33 cellular contexts compared by ENCODE assay signal in genomic region chr13:40552895-40553294, GRCh38.
DNase-seq lines count a peak whose midpoint lies in the region; ATAC-seq, FAIRE-seq and TF ChIP-seq lines count a peak whose summit lies in the region.
"Had no signal": no experiment of that assay in that cellular context is flagged by ENCODE, and none has a peak within 500 bp of the region (broad histone marks: within the 10 kb centered on the region; RNA-seq: fewer than 3 reads in every experiment).

No MANE protein-coding gene starts in this region.

- ATAC-seq in body of pancreas (peak; percentile 87), HepG2 (peak; percentile 46)
- no peak for ATAC-seq in stimulated activated effector memory CD8-positive, alpha-beta T cell treated with anti-CD3 and anti-CD28 coated beads, Interleukin-12 subunit alpha, Interleukin-12 subunit beta, amount 100 ng/mL, for 72 hours
- ATAC-seq: A549; activated CD4-positive, CD25-positive, alpha-beta regulatory T cell treated with anti-CD3 and anti-CD28 coated beads, Interleukin-2, amount 50 U/mL, for 24 hours; foreskin keratinocyte; SK-N-SH treated with all-trans-retinoic acid at 6 μM for 48 hours; stimulated activated naive CD8-positive, alpha-beta T cell treated with anti-CD3 and anti-CD28 coated beads, Interleukin-15, amount 100 ng/mL, for 72 hours had no signal

- H3K27ac ChIP-seq in body of pancreas, result no peak overlapping the region
- no peak overlapping the region for H3K27ac ChIP-seq in HepG2 (ENCODE audit: extremely low read length, insufficient read depth, low read length)
- H3K27ac ChIP-seq in right atrium auricular region, result no peak overlapping the region
- H3K27ac ChIP-seq: A549, esophagus squamous epithelium, foreskin keratinocyte, vagina had no signal

- WGBS in body of pancreas, 2 donors, result 75 to 76% methylated on average over 6 of the region's 6 CpGs
- 77% methylated on average over 6 of the region's 6 CpGs for WGBS in HepG2 (ENCODE audit: low lambda C conversion rate)

- H3K4me1 Mint-ChIP-seq in activated naive CD4-positive, alpha-beta T cell treated with anti-CD3 and anti-CD28 coated beads for 36 hours (ENCODE audit: low read depth), result peaks cover 62% of the 10 kb centered on the region
- H3K4me1 Mint-ChIP-seq in stimulated activated effector memory CD8-positive, alpha-beta T cell treated with anti-CD3 and anti-CD28 coated beads, Interleukin-12 subunit alpha, Interleukin-12 subunit beta, amount 100 ng/mL, for 72 hours, result peaks cover 20% of the 10 kb centered on the region

- H3K36me3 Mint-ChIP-seq in activated naive CD4-positive, alpha-beta T cell treated with anti-CD3 and anti-CD28 coated beads for 36 hours (ENCODE audit: low read depth), result peaks cover 12% of the 10 kb centered on the region
- peaks cover 27% of the 10 kb centered on the region for H3K36me3 Mint-ChIP-seq in stimulated activated effector memory CD8-positive, alpha-beta T cell treated with anti-CD3 and anti-CD28 coated beads, Interleukin-12 subunit alpha, Interleukin-12 subunit beta, amount 100 ng/mL, for 72 hours

- in situ Hi-C loops in HepG2 (cut with HindIII; ENCODE audit: extremely low pct_ligation_motif_present, low pct_unique_long_range_greater_than_20kb), result no loop called here

- H3K9me3 ChIP-seq in body of pancreas, result no peaks in the 10 kb centered on the region
- H3K9me3 ChIP-seq in HepG2 (ENCODE audit: low read length), result no peaks in the 10 kb centered on the region
- no peaks in the 10 kb centered on the region for H3K9me3 ChIP-seq in right atrium auricular region
- H3K9me3 ChIP-seq: A549, esophagus squamous epithelium, vagina had no signal

- CTCF ChIA-PET in activated naive CD4-positive, alpha-beta T cell treated with anti-CD3 and anti-CD28 coated beads for 36 hours (lab: Charles Lee), result no interaction called here
- CTCF ChIA-PET in HepG2 (lab: Yijun Ruan, JAX; ENCODE audit: low intra/inter-chr PET ratio, low total read pairs), result no interaction called here

- no peak for TF ChIP-seq POLR2A in body of pancreas (IDR thresholded peaks at IDR 0.05)
- no peak for TF ChIP-seq POLR2A in HepG2 (IDR thresholded peaks at IDR 0.05; ENCODE audit: insufficient read depth in 1 of 2, low read depth in 2 of 2, low read length in 2 of 2)

- H3K36me3 ChIP-seq in body of pancreas (replicated peaks in 1 of 2; ENCODE audit: insufficient read depth in 1 of 2, low read depth in 2 of 2), result no peaks in the 10 kb centered on the region
- peaks cover 2 to 21% of the 10 kb centered on the region in 2 experiments; a peak in 1 of 5 replicates for H3K36me3 ChIP-seq in HepG2 (replicated peaks in 1 of 2; ENCODE audit: control insufficient read depth in 1 of 2, insufficient read depth in 2 of 2, low read length in 2 of 2)
- no peaks in the 10 kb centered on the region for H3K36me3 ChIP-seq in right atrium auricular region
- H3K36me3 ChIP-seq: esophagus squamous epithelium, vagina had no signal

- TF ChIP-seq EP300 in HepG2 (IDR thresholded peaks at IDR 0.05; ENCODE audit: low read depth in 2 of 2, low read length in 2 of 2), result no peak
- TF ChIP-seq EP300 in HepG2 (CRISPR knock-in tag; IDR thresholded peaks at IDR 0.05; ENCODE audit: borderline replicate concordance), result no peak

- no peak for DNase-seq in activated naive CD4-positive, alpha-beta T cell treated with anti-CD3 and anti-CD28 coated beads for 36 hours
- DNase-seq in activated naive CD4-positive, alpha-beta T cell treated with anti-CD3 and anti-CD28 coated beads, Interleukin-2, amount 50 U/mL, for 16 hours, result no peak
- DNase-seq in body of pancreas (peak in 3 of 4 donors; percentile 33 to 50 (median 44)), HepG2 (ENCODE audit: low spot score) (peak; percentile 46), right atrium auricular region (ENCODE audit: low spot score) (no peak)
- no peak for DNase-seq in stimulated activated effector memory CD8-positive, alpha-beta T cell treated with anti-CD3 and anti-CD28 coated beads, Interleukin-12 subunit alpha, Interleukin-12 subunit beta, amount 100 ng/mL, for 72 hours (ENCODE audit: low spot score in 2 of 2)
- DNase-seq in activated CD4-positive, alpha-beta T cell treated with anti-CD3 and anti-CD28 coated beads, Interleukin-2, amount 50 U/mL, for 1 hour, result no peak
- no peak for DNase-seq in stimulated activated CD8-positive, alpha-beta memory T cell treated with anti-CD3 and anti-CD28 coated beads, Interleukin-4, amount 100 ng/mL, for 48 hours
- DNase-seq: activated CD4-positive, alpha-beta T cell treated with anti-CD3 and anti-CD28 coated beads, Interleukin-2, amount 50 U/mL, for 48 hours; activated naive CD8-positive, alpha-beta T cell treated with anti-CD3 and anti-CD28 coated beads, Interleukin-2, amount 10 ng/mL, durations not matched to agents 7 days and 5 days; caudate nucleus; CD8-positive, alpha-beta memory T cell; DMS 273 treated with DMSO at 0.1 percent for 48 hours; esophagus squamous epithelium; foreskin keratinocyte; head of caudate nucleus; Kasumi-1; NCI-H1417 treated with DMSO at 0.1 percent for 48 hours; NCI-H2029 treated with DMSO at 0.1 percent for 48 hours; NCI-H345; NCI-H69; occipital lobe; Right ventricle myocardium superior; stimulated activated naive CD8-positive, alpha-beta T cell treated with anti-CD3 and anti-CD28 coated beads, Interleukin-15, amount 100 ng/mL, for 72 hours; T-helper 2 cell had no signal

- peaks cover 43% of the 10 kb centered on the region for H3K79me2 ChIP-seq in HepG2 (ENCODE audit: insufficient read depth, low read length)

- TF ChIP-seq RAD21 in HepG2 (CRISPR knock-in tag; IDR thresholded peaks at IDR 0.05), result no peak

- no peak overlapping the region for H2AFZ ChIP-seq in HepG2 (ENCODE audit: low read length)

- no peak overlapping the region for H3K4me2 ChIP-seq in HepG2 (ENCODE audit: low read depth, low read length)
- H3K4me2 ChIP-seq: A549 had no signal

- BruUV-seq in HepG2 (replicated peaks; lab: Mats Ljungman, UMichigan), result no TSS peak

- TF ChIP-seq CTCF in body of pancreas (IDR thresholded peaks at IDR 0.05), result no peak
- no peak for TF ChIP-seq CTCF in HepG2 (CRISPR knock-in tag; IDR thresholded peaks at IDR 0.05)
- no peak for TF ChIP-seq CTCF in right atrium auricular region (IDR thresholded peaks at IDR 0.05)

- no peak overlapping the region for H3K9ac ChIP-seq in HepG2 (ENCODE audit: insufficient read depth, low read depth, low read length)

- no peak for FAIRE-seq in HepG2 (lab: Jason Lieb, UNC)
- FAIRE-seq: A549, astrocyte, GM12892, keratinocyte had no signal

- no peaks in the 10 kb centered on the region for H4K20me1 ChIP-seq in HepG2 (ENCODE audit: insufficient read depth, low read length)

- peak overlapping the region; percentile 36 for H3K27ac Mint-ChIP-seq in activated naive CD4-positive, alpha-beta T cell treated with anti-CD3 and anti-CD28 coated beads for 36 hours
- H3K27ac Mint-ChIP-seq in stimulated activated effector memory CD8-positive, alpha-beta T cell treated with anti-CD3 and anti-CD28 coated beads, Interleukin-12 subunit alpha, Interleukin-12 subunit beta, amount 100 ng/mL, for 72 hours, result peak overlapping the region; percentile 23
- H3K27ac Mint-ChIP-seq: activated naive CD8-positive, alpha-beta T cell treated with anti-CD3 and anti-CD28 coated beads, Interleukin-2, amount 10 ng/mL, durations not matched to agents 7 days and 5 days; mesothelial cell of epicardium had no signal

- H3K4me1 ChIP-seq in body of pancreas (peaks cover 40% of the 10 kb centered on the region), HepG2 (ENCODE audit: insufficient read depth, low read length) (peaks cover 92% of the 10 kb centered on the region), right atrium auricular region (peaks cover 0 to 30% of the 10 kb centered on the region in 2 donors)
- H3K4me1 ChIP-seq: A549, foreskin keratinocyte had no signal

- POLR2A ChIA-PET in HepG2 (lab: Yijun Ruan, JAX), result interaction anchor here (1.4 kb wide), 1 partner anchor 11 kb away, joined by 4 read pairs; no protein-coding TSS in a partner anchor

- no peak overlapping the region for H3K4me3 Mint-ChIP-seq in activated naive CD4-positive, alpha-beta T cell treated with anti-CD3 and anti-CD28 coated beads for 36 hours
- H3K4me3 Mint-ChIP-seq in stimulated activated effector memory CD8-positive, alpha-beta T cell treated with anti-CD3 and anti-CD28 coated beads, Interleukin-12 subunit alpha, Interleukin-12 subunit beta, amount 100 ng/mL, for 72 hours, result no peak overlapping the region
- H3K4me3 Mint-ChIP-seq: activated naive CD8-positive, alpha-beta T cell treated with anti-CD3 and anti-CD28 coated beads, Interleukin-2, amount 10 ng/mL, durations not matched to agents 7 days and 5 days; mesothelial cell of epicardium; stimulated activated naive CD8-positive, alpha-beta T cell treated with anti-CD3 and anti-CD28 coated beads, Interleukin-15, amount 100 ng/mL, for 72 hours had no signal

- H3K27me3 ChIP-seq in body of pancreas, result no peaks in the 10 kb centered on the region
- no peaks in the 10 kb centered on the region; a peak in 1 of 5 replicates for H3K27me3 ChIP-seq in HepG2 (ENCODE audit: control insufficient read depth in 1 of 2, insufficient read depth in 2 of 2, low read length in 2 of 2)
- no peaks in the 10 kb centered on the region for H3K27me3 ChIP-seq in right atrium auricular region
- H3K27me3 ChIP-seq: esophagus squamous epithelium, foreskin keratinocyte, vagina had no signal

- intact Hi-C loops in activated naive CD4-positive, alpha-beta T cell treated with anti-CD3 and anti-CD28 coated beads for 36 hours (cut with micrococcal nuclease), result no loop called here
- intact Hi-C loops in body of pancreas (cut with DNase I) (no loop called here), HepG2 (cut with micrococcal nuclease; ENCODE audit: unreplicated experiment) (no loop called here)

- H3K4me3 ChIP-seq in body of pancreas, result no peak overlapping the region
- no peak overlapping the region for H3K4me3 ChIP-seq in HepG2 (replicated peaks in 1 of 3; ENCODE audit: insufficient read depth in 1 of 3, low read depth in 2 of 3, low read length in 3 of 3)
- H3K4me3 ChIP-seq in right atrium auricular region, result no peak overlapping the region
- H3K4me3 ChIP-seq: A549, esophagus squamous epithelium, vagina had no signal

- H3K27me3 Mint-ChIP-seq in activated naive CD4-positive, alpha-beta T cell treated with anti-CD3 and anti-CD28 coated beads for 36 hours (ENCODE audit: low read depth), result no peaks in the 10 kb centered on the region
- H3K27me3 Mint-ChIP-seq: activated naive CD8-positive, alpha-beta T cell treated with anti-CD3 and anti-CD28 coated beads, Interleukin-2, amount 10 ng/mL, durations not matched to agents 7 days and 5 days; CD8-positive, alpha-beta memory T cell; stimulated activated naive CD8-positive, alpha-beta T cell treated with anti-CD3 and anti-CD28 coated beads, Interleukin-15, amount 100 ng/mL, for 72 hours had no signal

- no peaks in the 10 kb centered on the region for H3K9me3 Mint-ChIP-seq in activated naive CD4-positive, alpha-beta T cell treated with anti-CD3 and anti-CD28 coated beads for 36 hours
- no peaks in the 10 kb centered on the region for H3K9me3 Mint-ChIP-seq in stimulated activated effector memory CD8-positive, alpha-beta T cell treated with anti-CD3 and anti-CD28 coated beads, Interleukin-12 subunit alpha, Interleukin-12 subunit beta, amount 100 ng/mL, for 72 hours
- H3K9me3 Mint-ChIP-seq: CD8-positive, alpha-beta memory T cell; mesothelial cell of epicardium had no signal

TF ChIP-seq in HepG2, 621 proteins besides CTCF, POLR2A, EP300 and RAD21 (continues in another document):
- TF ChIP-seq SOX13 (IDR thresholded peaks at IDR 0.05) (no peak), SOX13 (CRISPR knock-in tag; conservative IDR thresholded peaks at IDR 0.05 in 1 of 2, IDR thresholded peaks at IDR 0.05 in 1 of 2) (peak in 1 of 2 experiments; percentile 43; a peak in 1 of 4 replicates)

Comparison
In these comparisons a context has a peak if more than half of its experiments do, and no peak if none do; other contexts are left out.
1. DNase-seq: peak in body of pancreas (3 of 4) and HepG2 (single experiment); none in activated naive CD4-positive, alpha-beta T cell treated with anti-CD3 and anti-CD28 coated beads for 36 hours (single experiment), activated naive CD4-positive, alpha-beta T cell treated with anti-CD3 and anti-CD28 coated beads, Interleukin-2, amount 50 U/mL, for 16 hours (single experiment), stimulated activated effector memory CD8-positive, alpha-beta T cell treated with anti-CD3 and anti-CD28 coated beads, Interleukin-12 subunit alpha, Interleukin-12 subunit beta, amount 100 ng/mL, for 72 hours (0 of 2), right atrium auricular region (single experiment), activated CD4-positive, alpha-beta T cell treated with anti-CD3 and anti-CD28 coated beads, Interleukin-2, amount 50 U/mL, for 1 hour (single experiment) and stimulated activated CD8-positive, alpha-beta memory T cell treated with anti-CD3 and anti-CD28 coated beads, Interleukin-4, amount 100 ng/mL, for 48 hours (single experiment).